In the genomic region with DNA sequence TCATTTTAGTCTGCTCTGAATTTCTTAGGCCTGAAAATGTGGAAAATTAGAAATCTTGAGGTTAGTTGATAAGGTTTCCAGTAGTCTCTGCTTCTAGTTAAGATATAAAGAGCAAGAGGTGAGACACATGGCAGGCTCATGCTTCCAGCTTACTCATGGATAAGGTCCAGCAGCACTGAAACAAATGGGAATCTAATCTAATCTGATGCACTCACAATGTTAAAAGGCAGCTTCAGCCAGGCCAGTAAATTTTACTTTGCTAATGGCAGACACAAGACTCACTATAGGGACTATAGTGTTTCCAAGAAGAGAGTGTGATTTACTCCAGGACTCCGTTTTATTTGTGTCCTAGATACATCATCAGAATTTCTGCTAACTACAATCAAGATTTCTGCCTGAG, we compare ENCODE assay signal across 1 cellular context.
TF ChIP-seq lines count a peak whose summit lies in the region.

No MANE protein-coding gene starts in this region.

TF ChIP-seq in SK-N-SH treated with all-trans-retinoic acid at 6 μM for 48 hours, 23 proteins besides CTCF, POLR2A, EP300 and RAD21 (continued from another document):
- TF ChIP-seq, protein P1, sequence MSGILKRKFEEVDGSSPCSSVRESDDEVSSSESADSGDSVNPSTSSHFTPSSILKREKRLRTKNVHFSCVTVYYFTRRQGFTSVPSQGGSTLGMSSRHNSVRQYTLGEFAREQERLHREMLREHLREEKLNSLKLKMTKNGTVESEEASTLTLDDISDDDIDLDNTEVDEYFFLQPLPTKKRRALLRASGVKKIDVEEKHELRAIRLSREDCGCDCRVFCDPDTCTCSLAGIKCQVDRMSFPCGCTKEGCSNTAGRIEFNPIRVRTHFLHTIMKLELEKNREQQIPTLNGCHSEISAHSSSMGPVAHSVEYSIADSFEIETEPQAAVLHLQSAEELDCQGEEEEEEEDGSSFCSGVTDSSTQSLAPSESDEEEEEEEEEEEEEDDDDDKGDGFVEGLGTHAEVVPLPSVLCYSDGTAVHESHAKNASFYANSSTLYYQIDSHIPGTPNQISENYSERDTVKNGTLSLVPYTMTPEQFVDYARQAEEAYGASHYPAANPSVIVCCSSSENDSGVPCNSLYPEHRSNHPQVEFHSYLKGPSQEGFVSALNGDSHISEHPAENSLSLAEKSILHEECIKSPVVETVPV (CRISPR knock-in tag; IDR thresholded peaks at IDR 0.05): no peak
- TF ChIP-seq, protein P2, sequence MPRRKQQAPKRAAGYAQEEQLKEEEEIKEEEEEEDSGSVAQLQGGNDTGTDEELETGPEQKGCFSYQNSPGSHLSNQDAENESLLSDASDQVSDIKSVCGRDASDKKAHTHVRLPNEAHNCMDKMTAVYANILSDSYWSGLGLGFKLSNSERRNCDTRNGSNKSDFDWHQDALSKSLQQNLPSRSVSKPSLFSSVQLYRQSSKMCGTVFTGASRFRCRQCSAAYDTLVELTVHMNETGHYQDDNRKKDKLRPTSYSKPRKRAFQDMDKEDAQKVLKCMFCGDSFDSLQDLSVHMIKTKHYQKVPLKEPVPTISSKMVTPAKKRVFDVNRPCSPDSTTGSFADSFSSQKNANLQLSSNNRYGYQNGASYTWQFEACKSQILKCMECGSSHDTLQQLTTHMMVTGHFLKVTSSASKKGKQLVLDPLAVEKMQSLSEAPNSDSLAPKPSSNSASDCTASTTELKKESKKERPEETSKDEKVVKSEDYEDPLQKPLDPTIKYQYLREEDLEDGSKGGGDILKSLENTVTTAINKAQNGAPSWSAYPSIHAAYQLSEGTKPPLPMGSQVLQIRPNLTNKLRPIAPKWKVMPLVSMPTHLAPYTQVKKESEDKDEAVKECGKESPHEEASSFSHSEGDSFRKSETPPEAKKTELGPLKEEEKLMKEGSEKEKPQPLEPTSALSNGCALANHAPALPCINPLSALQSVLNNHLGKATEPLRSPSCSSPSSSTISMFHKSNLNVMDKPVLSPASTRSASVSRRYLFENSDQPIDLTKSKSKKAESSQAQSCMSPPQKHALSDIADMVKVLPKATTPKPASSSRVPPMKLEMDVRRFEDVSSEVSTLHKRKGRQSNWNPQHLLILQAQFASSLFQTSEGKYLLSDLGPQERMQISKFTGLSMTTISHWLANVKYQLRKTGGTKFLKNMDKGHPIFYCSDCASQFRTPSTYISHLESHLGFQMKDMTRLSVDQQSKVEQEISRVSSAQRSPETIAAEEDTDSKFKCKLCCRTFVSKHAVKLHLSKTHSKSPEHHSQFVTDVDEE (CRISPR knock-in tag; IDR thresholded peaks at IDR 0.05): peak; percentile 80; the same call in 1 of the 2 replicates
